9 cellular contexts compared by ENCODE assay signal in genomic region chr5:174323878-174324281, GRCh38.
DNase-seq lines count a peak whose midpoint lies in the region; ATAC-seq and TF ChIP-seq lines count a peak whose summit lies in the region.
"Had no signal": no experiment of that assay in that cellular context is flagged by ENCODE, and none has a peak within 500 bp of the region (broad histone marks: within the 10 kb centered on the region; RNA-seq: fewer than 3 reads in every experiment).

No MANE protein-coding gene starts in this region.

- H4K20me1 ChIP-seq in Karpas-422 (ENCODE audit: insufficient read depth, low read depth, low read length), result no peaks in the 10 kb centered on the region

- H3K4me1 ChIP-seq in Karpas-422 (ENCODE audit: low read length), result peaks cover 9% of the 10 kb centered on the region
- H3K4me1 ChIP-seq in lung (ENCODE audit: control insufficient read depth in 2 of 2, insufficient read depth in 2 of 2, low read length in 2 of 2), result no peaks in the 10 kb centered on the region

- H3K27me3 ChIP-seq in Karpas-422 (ENCODE audit: low read length) (no peaks in the 10 kb centered on the region), lung (ENCODE audit: control insufficient read depth, insufficient read depth) (no peaks in the 10 kb centered on the region)

- peaks cover 24% of the 10 kb centered on the region for H3K4me1 Mint-ChIP-seq in WTC11

- no peaks in the 10 kb centered on the region for H3K9me3 Mint-ChIP-seq in WTC11
- H3K9me3 Mint-ChIP-seq: dendritic cell treated with granulocyte-macrophage colony-stimulating factor and Interleukin-4, amounts not matched to agents 40 ng/mL and 50 ng/mL, for 4 days had no signal

- 6 to 8% methylated on average over 4 of the region's 4 CpGs for WGBS in lung, 2 donors

- H3K36me3 ChIP-seq in Karpas-422 (ENCODE audit: insufficient read depth, low read length) (no peaks in the 10 kb centered on the region), lung (ENCODE audit: control insufficient read depth in 2 of 2, insufficient read depth in 2 of 2, low read length in 2 of 2) (no peaks in the 10 kb centered on the region)

- H3K27ac ChIP-seq in Karpas-422 (ENCODE audit: low read length) (no peak overlapping the region), lung (ENCODE audit: low read depth in 1 of 2, low read length in 1 of 2) (no peak overlapping the region)

- DNase-seq in DMS53 treated with DMSO at 0.1 percent for 48 hours (lab: John Stamatoyannopoulos, UW; ENCODE audit: unreplicated experiment), result peak; percentile 96
- DNase-seq in Karpas-422, result peak; percentile 85
- peak; percentile 74 for DNase-seq in WTC11 (ENCODE audit: low spot score)
- peak; percentile 47 for DNase-seq in lung (ENCODE audit: low spot score)
- DNase-seq in stimulated activated naive CD4-positive, alpha-beta T cell (lab: John Stamatoyannopoulos, UW), result no peak
- DNase-seq in central memory CD4-positive, alpha-beta T cell, result no peak
- DNase-seq in effector CD4-positive, alpha-beta T cell, result no peak

- H2AFZ ChIP-seq in Karpas-422 (ENCODE audit: low read length), result peak overlapping the region; percentile 43; the same call in 1 of the 2 replicates

- peak; percentile 66 for ATAC-seq in GM19452 (IDR thresholded peaks at IDR 0.05; ENCODE audit: unreplicated experiment)
- peak; percentile 84 for ATAC-seq in WTC11
- ATAC-seq in lung (ENCODE audit: insufficient read depth, low FRiP score), result peak; percentile 57

- 0 out of 2 replicates have a peak overlapping the region, but pooled peaks have one; percentile 58 for H3K27ac Mint-ChIP-seq in WTC11
- H3K27ac Mint-ChIP-seq: dendritic cell treated with granulocyte-macrophage colony-stimulating factor and Interleukin-4, amounts not matched to agents 40 ng/mL and 50 ng/mL, for 4 days had no signal

- CTCF ChIA-PET in WTC11 (lab: Charles Lee), result interaction anchor here (0.8 to 1.7 kb wide), 6 partner anchors 10 to 303 kb away, joined by 3 to 16 read pairs (median 6); partner anchors contain the start of gene NSG2

- no peak overlapping the region for H3K9ac ChIP-seq in Karpas-422 (ENCODE audit: low read length)

- peak overlapping the region; percentile 25; the same call in 1 of the 2 replicates for H3K4me3 Mint-ChIP-seq in WTC11
- H3K4me3 Mint-ChIP-seq: dendritic cell treated with granulocyte-macrophage colony-stimulating factor and Interleukin-4, amounts not matched to agents 40 ng/mL and 50 ng/mL, for 4 days had no signal

- H3K9me2 ChIP-seq in Karpas-422 (replicated peaks; ENCODE audit: insufficient read depth, low read length), result no peaks in the 10 kb centered on the region

- no peak overlapping the region for H3K4me3 ChIP-seq in Karpas-422 (ENCODE audit: low read length)
- H3K4me3 ChIP-seq in lung, result no peak overlapping the region

- no peak for TF ChIP-seq CTCF in WTC11 (IDR thresholded peaks at IDR 0.05)
- no peak for TF ChIP-seq CTCF in lung (IDR thresholded peaks at IDR 0.05; ENCODE audit: control extremely low read depth, extremely low read depth)

- POLR2A ChIA-PET in WTC11 (lab: Charles Lee), result no interaction called here

- H3K27me3 Mint-ChIP-seq in WTC11 (ENCODE audit: low read depth), result peaks cover 6% of the 10 kb centered on the region

- H3K4me2 ChIP-seq in Karpas-422 (ENCODE audit: low read depth, low read length, poor library complexity, severe bottlenecking), result peak overlapping the region; percentile 26

- H3K36me3 Mint-ChIP-seq in WTC11, result no peaks in the 10 kb centered on the region

- H3K79me2 ChIP-seq in Karpas-422 (ENCODE audit: low read length), result no peaks in the 10 kb centered on the region

- H3K9me3 ChIP-seq in Karpas-422 (ENCODE audit: low read length), result no peaks in the 10 kb centered on the region
- peaks cover 0 to 3% of the 10 kb centered on the region in 2 donors for H3K9me3 ChIP-seq in lung (ENCODE audit: control insufficient read depth in 2 of 2, insufficient read depth in 1 of 2, low read length in 1 of 2)

TF ChIP-seq in WTC11, 78 proteins besides CTCF, POLR2A, EP300 and RAD21:
- no peak for TF ChIP-seq ZNF532 (CRISPR knock-in tag; IDR thresholded peaks at IDR 0.05; ENCODE audit: borderline replicate concordance)
- no peak for TF ChIP-seq MXD4 (CRISPR knock-in tag; IDR thresholded peaks at IDR 0.05; ENCODE audit: borderline replicate concordance)
- TF ChIP-seq ZNF138 (CRISPR knock-in tag; conservative IDR thresholded peaks at IDR 0.05), result no peak
- peak; percentile 94 for TF ChIP-seq USF1 (CRISPR knock-in tag; IDR thresholded peaks at IDR 0.05)
- peak; percentile 93 for TF ChIP-seq USF2 (CRISPR knock-in tag; IDR thresholded peaks at IDR 0.05)
- peak; percentile 29; the same call in 1 of the 2 replicates for TF ChIP-seq ETV6 (CRISPR knock-in tag; IDR thresholded peaks at IDR 0.05)
- TF ChIP-seq FOXP4 (CRISPR knock-in tag; IDR thresholded peaks at IDR 0.05), result no peak
- no peak for TF ChIP-seq ZNF396 (CRISPR knock-in tag; IDR thresholded peaks at IDR 0.05; ENCODE audit: borderline replicate concordance)
- TF ChIP-seq TEAD4 (CRISPR knock-in tag; IDR thresholded peaks at IDR 0.05), result no peak

Comparison
In these comparisons a context has a peak if more than half of its experiments do, and no peak if none do; other contexts are left out.
1. DNase-seq: peak in DMS53 treated with DMSO at 0.1 percent for 48 hours (single experiment), Karpas-422 (single experiment), WTC11 (single experiment) and lung (single experiment); none in stimulated activated naive CD4-positive, alpha-beta T cell (0 of 6), central memory CD4-positive, alpha-beta T cell (single experiment) and effector CD4-positive, alpha-beta T cell (single experiment).
2. Peak in every context shown above with its lines, with median percentiles within 50 percentile points of each other: ATAC-seq.